In genomic region chr17:80509311-80509710, GRCh38 we compare ENCODE assay signal across 30 cellular contexts. TPM values are rescaled to one million over a fixed set of nuclear protein-coding genes. Genes with fewer than 3 reads are reported as not detected.
"Had no signal": no experiment of that assay in that cellular context is flagged by ENCODE, and none has a peak within 500 bp of the region (broad histone marks: within the 10 kb centered on the region; RNA-seq: fewer than 3 reads in every experiment).

No MANE protein-coding gene starts in this region.

- H2AFZ ChIP-seq: neural progenitor cell, parathyroid adenoma had no signal

- H3K4me1 ChIP-seq: neural progenitor cell, parathyroid adenoma, psoas muscle, spleen, transverse colon, vagina had no signal

- H3K9me3 ChIP-seq: psoas muscle, spleen, suprapubic skin, testis, tibial artery, transverse colon, vagina had no signal

- H3K36me3 ChIP-seq: neural progenitor cell, spleen, suprapubic skin, tibial artery, transverse colon, vagina had no signal

- H3K27ac Mint-ChIP-seq: naive thymus-derived CD4-positive, alpha-beta T cell; nephron; neural progenitor cell; progenitor cell of endocrine pancreas; stimulated activated memory B cell treated with anti-CD40 and anti-IgM and Interleukin-4, amounts not matched to agents 10 μg/mL and 1 μg/mL and 100 μg/mL, for 72 hours; type B pancreatic cell had no signal

- H3K4me3 ChIP-seq: neural progenitor cell, psoas muscle, skin epidermis, smooth muscle cell, spleen, suprapubic skin, testis, tibial artery, transverse colon, vagina had no signal

- FAIRE-seq: urothelium cell line had no signal

- H3K4me3 Mint-ChIP-seq: naive thymus-derived CD4-positive, alpha-beta T cell; nephron; neural progenitor cell; stimulated activated memory B cell treated with anti-CD40 and anti-IgM and Interleukin-4, amounts not matched to agents 10 μg/mL and 1 μg/mL and 100 μg/mL, for 72 hours; stimulated activated naive CD8-positive, alpha-beta T cell treated with anti-CD3 and anti-CD28 coated beads, Interleukin-15, amount 100 ng/mL, for 72 hours; type B pancreatic cell had no signal

- H3K4me1 Mint-ChIP-seq: stimulated activated memory B cell treated with anti-CD40 and anti-IgM and Interleukin-4, amounts not matched to agents 10 μg/mL and 1 μg/mL and 100 μg/mL, for 72 hours had no signal

- H3K9me3 Mint-ChIP-seq: nephron; neural progenitor cell; stimulated activated memory B cell treated with anti-CD40 and anti-IgM and Interleukin-4, amounts not matched to agents 10 μg/mL and 1 μg/mL and 100 μg/mL, for 72 hours; stimulated activated naive CD8-positive, alpha-beta T cell treated with anti-CD3 and anti-CD28 coated beads, Interleukin-15, amount 100 ng/mL, for 72 hours; type B pancreatic cell had no signal

- H3K27me3 ChIP-seq: testis, vagina had no signal

- DNase-seq: naive thymus-derived CD4-positive, alpha-beta T cell; occipital lobe; psoas muscle; right cardiac atrium; spleen; stimulated activated CD4-positive, alpha-beta T cell treated with anti-CD3 and anti-CD28 coated beads, Interleukin-12 subunit alpha, Interleukin-12 subunit beta, amount 100 ng/mL, for 4 hours; stimulated activated CD4-positive, alpha-beta T cell treated with anti-CD3 and anti-CD28 coated beads, Interleukin-1b, Interleukin-23, amount 100 ng/mL, for 48 hours; stimulated activated CD4-positive, alpha-beta T cell treated with anti-CD3 and anti-CD28 coated beads, Interleukin-4, amount 100 ng/mL, for 1 hour; stimulated activated CD4-positive, alpha-beta T cell treated with anti-CD3 and anti-CD28 coated beads, Interleukin-4, amount 100 ng/mL, for 4 hours; stimulated activated CD8-positive, alpha-beta memory T cell treated with anti-CD3 and anti-CD28 coated beads, Interleukin-4, amount 100 ng/mL, for 48 hours; stimulated activated naive CD4-positive, alpha-beta T cell; stimulated activated naive CD8-positive, alpha-beta T cell treated with anti-CD3 and anti-CD28 coated beads, Interleukin-15, amount 100 ng/mL, for 72 hours; stimulated activated naive CD8-positive, alpha-beta T cell treated with anti-CD3 and anti-CD28 coated beads, Interleukin-15, Interleukin-2, amounts not matched to agents 100 U/mL and 50 U/mL, for 24 hours; substantia nigra; testis; tibial artery; transverse colon had no signal

- H3K27ac ChIP-seq: neural progenitor cell, parathyroid adenoma, psoas muscle, skin epidermis, spleen, suprapubic skin, testis, tibial artery, transverse colon, vagina had no signal

- H3K4me2 ChIP-seq: neural progenitor cell, smooth muscle cell had no signal

- ATAC-seq: naive thymus-derived CD4-positive, alpha-beta T cell; psoas muscle; right cardiac atrium; sciatic nerve; stimulated activated memory B cell treated with anti-CD40 and anti-IgM and Interleukin-4, amounts not matched to agents 10 μg/mL and 1 μg/mL and 100 μg/mL, for 72 hours; stimulated activated naive CD8-positive, alpha-beta T cell treated with anti-CD3 and anti-CD28 coated beads, Interleukin-15, amount 100 ng/mL, for 72 hours; stimulated activated naive CD8-positive, alpha-beta T cell treated with anti-CD3 and anti-CD28 coated beads, Interleukin-15, Interleukin-2, amounts not matched to agents 100 U/mL and 50 U/mL, for 24 hours had no signal

- H3K9ac ChIP-seq: neural progenitor cell, parathyroid adenoma had no signal

- H3K36me3 Mint-ChIP-seq: neural progenitor cell; stimulated activated memory B cell treated with anti-CD40 and anti-IgM and Interleukin-4, amounts not matched to agents 10 μg/mL and 1 μg/mL and 100 μg/mL, for 72 hours; type B pancreatic cell had no signal

- H3K79me2 ChIP-seq: parathyroid adenoma had no signal

RNA-seq across cellular contexts. Expression of gene NPTX1, which starts 32.9 kb away (rescaled TPM):
- total RNA-seq: progenitor cell of endocrine pancreas, renal cortical epithelial cell, right cardiac atrium had no signal
- polyA plus RNA-seq: naive thymus-derived CD4-positive, alpha-beta T cell had no signal
